Comparison of ENCODE assay signal across 24 cellular contexts in the genomic region with DNA sequence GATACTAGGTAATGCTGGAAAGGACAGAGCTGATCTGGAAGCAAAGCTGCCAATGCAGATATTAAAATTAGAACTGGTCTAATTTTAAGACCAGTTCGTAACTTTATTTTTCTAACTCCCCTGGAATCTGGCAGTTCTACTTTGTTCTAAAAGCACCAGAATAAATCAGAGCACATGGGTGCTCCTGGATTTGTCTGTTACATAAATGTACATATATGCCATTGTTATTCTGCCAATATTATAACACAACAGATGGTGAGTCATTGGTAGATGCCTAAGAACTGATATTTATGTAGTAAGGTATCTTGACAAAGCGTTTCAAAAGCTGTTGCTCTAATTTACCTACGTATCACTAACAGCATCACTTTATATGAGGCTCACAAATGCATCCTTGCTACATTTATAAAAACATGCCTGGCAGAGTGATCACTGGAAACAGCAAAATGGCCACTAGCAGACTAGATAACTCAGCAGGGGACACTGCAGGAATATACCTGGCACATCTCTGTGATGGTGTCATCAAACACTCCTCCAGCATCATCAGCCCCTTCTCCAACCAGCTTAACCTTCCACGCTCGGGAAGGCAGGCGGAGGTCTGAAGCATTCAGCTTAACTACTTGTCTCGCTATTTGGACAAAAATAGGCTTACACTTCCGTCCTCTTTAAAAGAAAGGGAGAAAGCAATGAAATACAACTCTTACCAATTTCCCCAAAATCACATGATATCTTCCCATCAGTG. TPM values are rescaled to one million over a fixed set of nuclear protein-coding genes. Genes with fewer than 3 reads are reported as not detected.
"Had no signal": no experiment of that assay in that cellular context is flagged by ENCODE, and none has a peak within 500 bp of the region (broad histone marks: within the 10 kb centered on the region; RNA-seq: fewer than 3 reads in every experiment).

No MANE protein-coding gene starts in this region.

- H3K27ac ChIP-seq: body of pancreas, colonic mucosa, epithelial cell of prostate, gastroesophageal sphincter, neural progenitor cell, prostate gland, spleen had no signal

- ATAC-seq: activated CD4-positive, alpha-beta T cell treated with anti-CD3 and anti-CD28 coated beads for 36 hours; activated naive CD8-positive, alpha-beta T cell treated with anti-CD3 and anti-CD28 coated beads, Interleukin-2, amount 50 U/mL, for 24 hours; activated T-cell treated with anti-CD3 and anti-CD28 coated beads, Interleukin-2, amount 50 U/mL, for 4 hours; body of pancreas; gastroesophageal sphincter; left colon; mucosa of descending colon had no signal

- DNase-seq: activated B cell treated with CpG ODN at 0.5 μM for 24 hours; activated CD4-positive, alpha-beta T cell treated with anti-CD3 and anti-CD28 coated beads for 36 hours; activated CD4-positive, alpha-beta T cell treated with anti-CD3 and anti-CD28 coated beads, Interleukin-2, amount 50 U/mL, for 4 hours; activated CD8-positive, alpha-beta memory T cell treated with anti-CD3 and anti-CD28 coated beads for 24 hours; activated CD8-positive, alpha-beta memory T cell treated with anti-CD3 and anti-CD28 coated beads, Interleukin-2, amount 50 U/mL, for 4 hours; activated naive CD4-positive, alpha-beta T cell treated with anti-CD3 and anti-CD28 coated beads, Interleukin-2, amount 10 ng/mL, durations not matched to agents 7 days and 5 days; activated naive CD8-positive, alpha-beta T cell treated with anti-CD3 and anti-CD28 coated beads, Interleukin-2, amount 50 U/mL, for 24 hours; activated T-cell treated with anti-CD3 and anti-CD28 coated beads, Interleukin-2, amount 50 U/mL, for 4 hours; anterior cingulate cortex; body of pancreas; colonic mucosa; endodermal cell; hypothalamus; islet precursor cell; left colon; mesendoderm; mucosa of descending colon; spleen; stimulated activated CD4-positive, alpha-beta T cell treated with anti-CD3 and anti-CD28 coated beads, Interleukin-4, amount 100 ng/mL, for 1 hour; stimulated activated naive CD4-positive, alpha-beta T cell had no signal

- H3K27me3 ChIP-seq: body of pancreas, colonic mucosa, gastroesophageal sphincter, neural progenitor cell, spleen had no signal

RNA-seq across cellular contexts. Expression of a gene that starts 26.2 kb away (rescaled TPM):
- total RNA-seq: body of pancreas had no signal
